In genomic region chr6:90631046-90631445, GRCh38 we compare ENCODE assay signal across 20 cellular contexts.
"Had no signal": no experiment of that assay in that cellular context is flagged by ENCODE, and none has a peak within 500 bp of the region (broad histone marks: within the 10 kb centered on the region; RNA-seq: fewer than 3 reads in every experiment).

No MANE protein-coding gene starts in this region.

- H3K27ac Mint-ChIP-seq: activated B cell treated with CpG ODN at 0.5 μM for 24 hours; activated CD4-positive, alpha-beta T cell treated with anti-CD3 and anti-CD28 coated beads, Interleukin-2, amount 10 ng/mL, durations not matched to agents 24 days and 14 days; activated CD8-positive, alpha-beta T cell treated with anti-CD3 and anti-CD28 coated beads, Interleukin-2, amount 10 ng/mL, durations not matched to agents 7 days and 5 days; activated naive CD8-positive, alpha-beta T cell treated with anti-CD3 and anti-CD28 coated beads, Interleukin-2, amount 10 ng/mL, durations not matched to agents 7 days and 5 days; activated T-cell treated with anti-CD3 and anti-CD28 coated beads, Interleukin-2, amount 50 U/mL, for 72 hours; stimulated activated naive CD8-positive, alpha-beta T cell treated with anti-CD3 and anti-CD28 coated beads, Interleukin-15, Interleukin-2, amounts not matched to agents 100 ng/mL and 50 ng/mL, for 24 hours; type B pancreatic cell had no signal

- H3K27me3 ChIP-seq: brain microvascular endothelial cell, gastrocnemius medialis, right lobe of liver, spleen, suprapubic skin had no signal

- FAIRE-seq: islet of Langerhans, TTC549 had no signal

- H3K27ac ChIP-seq: brain microvascular endothelial cell, gastrocnemius medialis, heart right ventricle, right lobe of liver, suprapubic skin had no signal

- H3K9me3 ChIP-seq: gastrocnemius medialis, heart right ventricle, right lobe of liver, suprapubic skin had no signal

- H3K36me3 Mint-ChIP-seq: activated naive CD8-positive, alpha-beta T cell treated with anti-CD3 and anti-CD28 coated beads, Interleukin-2, amount 10 ng/mL, durations not matched to agents 7 days and 5 days; type B pancreatic cell had no signal

- H3K36me3 ChIP-seq: brain microvascular endothelial cell, gastrocnemius medialis, heart right ventricle, right lobe of liver, spleen, suprapubic skin had no signal

- H3K4me3 ChIP-seq: gastrocnemius medialis, heart right ventricle, right lobe of liver, suprapubic skin had no signal

- H3K9me3 Mint-ChIP-seq: activated CD4-positive, alpha-beta T cell treated with anti-CD3 and anti-CD28 coated beads, Interleukin-2, amount 10 ng/mL, durations not matched to agents 24 days and 14 days had no signal

- ATAC-seq: activated CD8-positive, alpha-beta T cell treated with anti-CD3 and anti-CD28 coated beads, Interleukin-2, amount 10 ng/mL, durations not matched to agents 7 days and 5 days; activated T-cell treated with anti-CD3 and anti-CD28 coated beads, Interleukin-2, amount 50 U/mL, for 72 hours; gastrocnemius medialis; heart right ventricle; left lobe of liver; right lobe of liver had no signal

- H3K4me1 ChIP-seq: gastrocnemius medialis, heart right ventricle, right lobe of liver, suprapubic skin had no signal

- H3K4me3 Mint-ChIP-seq: activated B cell treated with CpG ODN at 0.5 μM for 24 hours; activated CD4-positive, alpha-beta T cell treated with anti-CD3 and anti-CD28 coated beads, Interleukin-2, amount 10 ng/mL, durations not matched to agents 24 days and 14 days; activated CD8-positive, alpha-beta T cell treated with anti-CD3 and anti-CD28 coated beads, Interleukin-2, amount 10 ng/mL, durations not matched to agents 7 days and 5 days; activated naive CD8-positive, alpha-beta T cell treated with anti-CD3 and anti-CD28 coated beads, Interleukin-2, amount 10 ng/mL, durations not matched to agents 7 days and 5 days; activated T-cell treated with anti-CD3 and anti-CD28 coated beads, Interleukin-2, amount 50 U/mL, for 72 hours; stimulated activated naive CD8-positive, alpha-beta T cell treated with anti-CD3 and anti-CD28 coated beads, Interleukin-15, Interleukin-2, amounts not matched to agents 100 ng/mL and 50 ng/mL, for 24 hours; type B pancreatic cell had no signal

- DNase-seq: activated B cell treated with CpG ODN at 0.5 μM for 24 hours; activated CD4-positive, alpha-beta T cell treated with anti-CD3 and anti-CD28 coated beads, Interleukin-2, amount 10 ng/mL, durations not matched to agents 24 days and 14 days; activated CD8-positive, alpha-beta memory T cell treated with anti-CD3 and anti-CD28 coated beads, Interleukin-2, amount 50 U/mL, for 4 hours; activated CD8-positive, alpha-beta T cell treated with anti-CD3 and anti-CD28 coated beads, Interleukin-2, amount 10 ng/mL, durations not matched to agents 7 days and 5 days; activated gamma-delta T cell treated with Interleukin-2 at 50 U/mL for 16 hours; activated naive CD8-positive, alpha-beta T cell treated with anti-CD3 and anti-CD28 coated beads, Interleukin-2, amount 10 ng/mL, durations not matched to agents 7 days and 5 days; activated T-cell treated with anti-CD3 and anti-CD28 coated beads, Interleukin-2, amount 50 U/mL, for 72 hours; anterior cingulate cortex; brain microvascular endothelial cell; gastrocnemius medialis; heart right ventricle; midbrain; right lobe of liver; spleen had no signal

- H3K4me1 Mint-ChIP-seq: activated B cell treated with CpG ODN at 0.5 μM for 24 hours; activated CD4-positive, alpha-beta T cell treated with anti-CD3 and anti-CD28 coated beads, Interleukin-2, amount 10 ng/mL, durations not matched to agents 24 days and 14 days; activated naive CD8-positive, alpha-beta T cell treated with anti-CD3 and anti-CD28 coated beads, Interleukin-2, amount 10 ng/mL, durations not matched to agents 7 days and 5 days had no signal
